13 cellular contexts compared by ENCODE assay signal in genomic region chrX:134294548-134294947, GRCh38. TPM values are rescaled to one million over a fixed set of nuclear protein-coding genes. Genes with fewer than 3 reads are reported as not detected.
A peak's percentile ranks its signal among the peaks of the same experiment; 100 is the strongest.
DNase-seq lines count a peak whose midpoint lies in the region; ATAC-seq and TF ChIP-seq lines count a peak whose summit lies in the region.
"Had no signal": no experiment of that assay in that cellular context is flagged by ENCODE, and none has a peak within 500 bp of the region (broad histone marks: within the 10 kb centered on the region; RNA-seq: fewer than 3 reads in every experiment).

No MANE protein-coding gene starts in this region.

- intact Hi-C loops in right cardiac atrium (cut with DNase I) (no loop called here), testis (cut with DNase I; ENCODE audit: low total_unique reads) (no loop called here)

- no peaks in the 10 kb centered on the region for H3K27me3 ChIP-seq in cardiac muscle cell
- no peaks in the 10 kb centered on the region for H3K27me3 ChIP-seq in right cardiac atrium (ENCODE audit: control insufficient read depth, insufficient read depth)
- H3K27me3 ChIP-seq in RWPE2 (ENCODE audit: insufficient read depth, poor library complexity, severe bottlenecking): no peaks in the 10 kb centered on the region
- no peaks in the 10 kb centered on the region for H3K27me3 ChIP-seq in testis

- H3K36me3 ChIP-seq in cardiac muscle cell (no peaks in the 10 kb centered on the region), RWPE2 (ENCODE audit: low read depth) (no peaks in the 10 kb centered on the region), testis (ENCODE audit: low read depth, missing control alignments) (no peaks in the 10 kb centered on the region)
- H3K36me3 ChIP-seq: stomach had no signal

- TF ChIP-seq CTCF in cardiac muscle cell (IDR thresholded peaks at IDR 0.05; ENCODE audit: low read depth, low read length): no peak
- TF ChIP-seq CTCF in RWPE2 (IDR thresholded peaks at IDR 0.05; ENCODE audit: poor library complexity, severe bottlenecking): peak; percentile 38
- TF ChIP-seq CTCF in testis (IDR thresholded peaks at IDR 0.05): no peak

- no peak overlapping the region for H3K4me3 ChIP-seq in cardiac muscle cell
- H3K4me3 ChIP-seq in right cardiac atrium (ENCODE audit: low read length): no peak overlapping the region
- H3K4me3 ChIP-seq in RWPE2 (ENCODE audit: severe bottlenecking): no peak overlapping the region
- H3K4me3 ChIP-seq in testis: no peak overlapping the region
- H3K4me3 ChIP-seq: stomach had no signal

- no peak overlapping the region for H3K27ac Mint-ChIP-seq in activated T-helper 17 cell treated with anti-CD3 and anti-CD28 coated beads, Interleukin-2, amount 50 U/mL, for 72 hours
- H3K27ac Mint-ChIP-seq: activated naive CD4-positive, alpha-beta T cell treated with anti-CD3 and anti-CD28 coated beads, Interleukin-2, amount 50 U/mL, for 72 hours; CD4-positive, alpha-beta memory T cell had no signal

- no peaks in the 10 kb centered on the region for H3K27me3 Mint-ChIP-seq in activated T-helper 17 cell treated with anti-CD3 and anti-CD28 coated beads, Interleukin-2, amount 50 U/mL, for 72 hours

- DNase-seq in cardiac muscle cell (ENCODE audit: low read depth in 1 of 2, low spot score in 1 of 2) (peak; percentile 0 to 3), right cardiac atrium (no peak), RWPE2 (ENCODE audit: low spot score) (no peak), globus pallidus (ENCODE audit: low spot score) (peak; percentile 11), testis (no peak)
- DNase-seq: CD4-positive, alpha-beta memory T cell; stimulated activated CD4-positive, alpha-beta T cell treated with anti-CD3 and anti-CD28 coated beads, Interleukin-15, amount 100 ng/mL, for 24 hours; stomach had no signal

- H3K27ac ChIP-seq in cardiac muscle cell (no peak overlapping the region), right cardiac atrium (ENCODE audit: low read length) (no peak overlapping the region), RWPE2 (ENCODE audit: poor library complexity, severe bottlenecking) (no peak overlapping the region), testis (no peak overlapping the region)
- H3K27ac ChIP-seq: stomach had no signal

- H3K4me1 ChIP-seq in cardiac muscle cell (ENCODE audit: low read depth) (no peaks in the 10 kb centered on the region), right cardiac atrium (ENCODE audit: control insufficient read depth, insufficient read depth, low read length) (no peaks in the 10 kb centered on the region), RWPE2 (ENCODE audit: insufficient read depth, poor library complexity, severe bottlenecking) (no peaks in the 10 kb centered on the region), testis (no peaks in the 10 kb centered on the region)
- H3K4me1 ChIP-seq: stomach had no signal

- H3K4me1 Mint-ChIP-seq in activated T-helper 17 cell treated with anti-CD3 and anti-CD28 coated beads, Interleukin-2, amount 50 U/mL, for 72 hours: no peaks in the 10 kb centered on the region
- H3K4me1 Mint-ChIP-seq: CD4-positive, alpha-beta memory T cell had no signal

- H3K9me3 ChIP-seq in cardiac muscle cell (ENCODE audit: low read depth): no peaks in the 10 kb centered on the region
- no peaks in the 10 kb centered on the region for H3K9me3 ChIP-seq in right cardiac atrium (ENCODE audit: control insufficient read depth, low read length)
- no peaks in the 10 kb centered on the region for H3K9me3 ChIP-seq in RWPE2 (ENCODE audit: severe bottlenecking)
- H3K9me3 ChIP-seq in testis: no peaks in the 10 kb centered on the region

- TF ChIP-seq POLR2A in testis (IDR thresholded peaks at IDR 0.05): no peak

- ATAC-seq in right cardiac atrium (no peak), RWPE2 (ENCODE audit: low read depth) (no peak), GM19395 (IDR thresholded peaks at IDR 0.05; ENCODE audit: unreplicated experiment) (no peak), GM19397 (IDR thresholded peaks at IDR 0.05; ENCODE audit: unreplicated experiment) (no peak)
- no peak for ATAC-seq in activated T-helper 17 cell treated with anti-CD3 and anti-CD28 coated beads, Interleukin-2, amount 50 U/mL, for 72 hours (replicated peaks)
- ATAC-seq: activated naive CD4-positive, alpha-beta T cell treated with anti-CD3 and anti-CD28 coated beads, Interleukin-2, amount 50 U/mL, for 72 hours; esophagus mucosa had no signal

- H3K9me3 Mint-ChIP-seq in activated T-helper 17 cell treated with anti-CD3 and anti-CD28 coated beads, Interleukin-2, amount 50 U/mL, for 72 hours: no peaks in the 10 kb centered on the region

- no peak overlapping the region for H3K4me3 Mint-ChIP-seq in activated T-helper 17 cell treated with anti-CD3 and anti-CD28 coated beads, Interleukin-2, amount 50 U/mL, for 72 hours
- H3K4me3 Mint-ChIP-seq: CD4-positive, alpha-beta memory T cell had no signal

- no peaks in the 10 kb centered on the region for H3K36me3 Mint-ChIP-seq in activated T-helper 17 cell treated with anti-CD3 and anti-CD28 coated beads, Interleukin-2, amount 50 U/mL, for 72 hours (ENCODE audit: low read depth)
- H3K36me3 Mint-ChIP-seq: CD4-positive, alpha-beta memory T cell had no signal

RNA-seq across cellular contexts. Expression of gene CCDC160, which starts 57.6 kb away (rescaled TPM):
- total RNA-seq in cardiac muscle cell (7.5 and 10.2 TPM in 2 replicates), right cardiac atrium (not detected), testis (1 to 10 TPM in 1 of 2 donors, under 1 TPM in 1; 0.99 to 2.0 TPM)
- polyA plus RNA-seq in cardiac muscle cell (19.0 and 22.1 TPM in 2 replicates), right cardiac atrium (0.34 TPM), testis (ENCODE audit: insufficient read depth, low read depth, low replicate concordance) (0.41 TPM)
- total RNA-seq in activated T-helper 17 cell treated with anti-CD3 and anti-CD28 coated beads, Interleukin-2, amount 50 U/mL, for 72 hours: not detected
- total RNA-seq: activated naive CD4-positive, alpha-beta T cell treated with anti-CD3 and anti-CD28 coated beads, Interleukin-2, amount 50 U/mL, for 72 hours; CD4-positive, alpha-beta memory T cell had no signal
- polyA plus RNA-seq: CD4-positive, alpha-beta memory T cell had no signal

Comparison
In these comparisons a context has a peak if more than half of its experiments do, and no peak if none do; other contexts are left out.
1. DNase-seq: peak in cardiac muscle cell (2 of 2) and globus pallidus (single experiment); none in right cardiac atrium (0 of 3), RWPE2 (single experiment) and testis (single experiment).